ENCODE assay signal across 8 cellular contexts in genomic region chr16:17467923-17468540, GRCh38. TPM values are rescaled to one million over a fixed set of nuclear protein-coding genes. Genes with fewer than 3 reads are reported as not detected.
DNase-seq lines count a peak whose midpoint lies in the region; ATAC-seq and TF ChIP-seq lines count a peak whose summit lies in the region.

No MANE protein-coding gene starts in this region.

- no peaks in the 10 kb centered on the region for H3K9me3 Mint-ChIP-seq in Calu3 (ENCODE audit: low read depth, unreplicated experiment)
- H3K9me3 Mint-ChIP-seq in stimulated activated naive B cell treated with anti-CD40 and anti-IgM and Interleukin-4, amounts not matched to agents 10 μg/mL and 1 μg/mL and 100 μg/mL, for 72 hours = peaks cover 0 to under 1% of the 10 kb centered on the region in 2 donors

- H3K27me3 ChIP-seq in left lung = peaks cover 8 to 31% of the 10 kb centered on the region in 2 donors

- H3K4me3 Mint-ChIP-seq in Calu3 (ENCODE audit: low read depth, unreplicated experiment) = no peak overlapping the region
- peak overlapping the region; percentile 99 for H3K4me3 Mint-ChIP-seq in T-helper 17 cell
- H3K4me3 Mint-ChIP-seq in stimulated activated naive B cell treated with anti-CD40 and anti-IgM and Interleukin-4, amounts not matched to agents 10 μg/mL and 1 μg/mL and 100 μg/mL, for 72 hours = peak overlapping the region; percentile 91

- no peaks in the 10 kb centered on the region for H3K36me3 ChIP-seq in left lung

- peak; percentile 69 for TF ChIP-seq CTCF in Calu3 (IDR thresholded peaks at IDR 0.05; ENCODE audit: unreplicated experiment)
- TF ChIP-seq CTCF in LNCaP clone FGC (IDR thresholded peaks at IDR 0.05; ENCODE audit: control insufficient read depth, extremely low read depth, insufficient read depth) = peak; percentile 56
- peak; percentile 67 for TF ChIP-seq CTCF in choroid plexus epithelial cell (conservative IDR thresholded peaks at IDR 0.05; ENCODE audit: low read depth, low read length)
- TF ChIP-seq CTCF in left lung (IDR thresholded peaks at IDR 0.05) = peak; percentile 44 to 53

- H3K36me3 Mint-ChIP-seq in Calu3 (ENCODE audit: insufficient read depth, unreplicated experiment) (peaks cover 25% of the 10 kb centered on the region), T-helper 17 cell (ENCODE audit: low read depth) (peaks cover 5% of the 10 kb centered on the region)
- H3K36me3 Mint-ChIP-seq in stimulated activated naive B cell treated with anti-CD40 and anti-IgM and Interleukin-4, amounts not matched to agents 10 μg/mL and 1 μg/mL and 100 μg/mL, for 72 hours = peaks cover 55 to 60% of the 10 kb centered on the region in 2 donors

- ATAC-seq in T-helper 17 cell = peak; percentile 27
- ATAC-seq in left lung = peak; percentile 80
- ATAC-seq in stimulated activated naive B cell treated with anti-CD40 and anti-IgM and Interleukin-4, amounts not matched to agents 10 μg/mL and 1 μg/mL and 100 μg/mL, for 72 hours (replicated peaks) = no peak
- ATAC-seq in HG03097 (IDR thresholded peaks at IDR 0.05; ENCODE audit: low FRiP score, unreplicated experiment) = no peak
- ATAC-seq in HG03039 (IDR thresholded peaks at IDR 0.05; ENCODE audit: unreplicated experiment) = no peak

- H3K4me1 Mint-ChIP-seq in Calu3 (ENCODE audit: low read depth, unreplicated experiment) (peaks cover 20% of the 10 kb centered on the region), T-helper 17 cell (peaks cover 56% of the 10 kb centered on the region)
- H3K4me1 Mint-ChIP-seq in stimulated activated naive B cell treated with anti-CD40 and anti-IgM and Interleukin-4, amounts not matched to agents 10 μg/mL and 1 μg/mL and 100 μg/mL, for 72 hours = peaks cover 47 to 74% of the 10 kb centered on the region in 2 donors

- intact Hi-C loops in Calu3 (cut with micrococcal nuclease; ENCODE audit: unreplicated experiment) = loop anchor here (1.0 to 5.0 kb wide), 8 partner anchors 71 to 607 kb away; no protein-coding TSS in a partner anchor
- intact Hi-C loops in left lung (cut with DNase I) = loop anchor here in 1 of 2 donors (10.0 kb wide), 2 partner anchors 193 to 243 kb away; no protein-coding TSS in a partner anchor

- H3K27ac Mint-ChIP-seq in Calu3 (ENCODE audit: unreplicated experiment) = no peak overlapping the region
- peak overlapping the region; percentile 98 for H3K27ac Mint-ChIP-seq in T-helper 17 cell
- no peak overlapping the region for H3K27ac Mint-ChIP-seq in stimulated activated naive B cell treated with anti-CD40 and anti-IgM and Interleukin-4, amounts not matched to agents 10 μg/mL and 1 μg/mL and 100 μg/mL, for 72 hours

- peaks cover 31% of the 10 kb centered on the region for H3K27me3 Mint-ChIP-seq in Calu3 (ENCODE audit: unreplicated experiment)
- no peaks in the 10 kb centered on the region for H3K27me3 Mint-ChIP-seq in T-helper 17 cell
- H3K27me3 Mint-ChIP-seq in stimulated activated naive B cell treated with anti-CD40 and anti-IgM and Interleukin-4, amounts not matched to agents 10 μg/mL and 1 μg/mL and 100 μg/mL, for 72 hours = no peaks in the 10 kb centered on the region

- peaks cover 0 to 43% of the 10 kb centered on the region in 2 donors for H3K4me1 ChIP-seq in left lung

- DNase-seq in Calu3 = peak; percentile 74
- DNase-seq in LNCaP clone FGC (ENCODE audit: low read depth) = no peak
- no peak for DNase-seq in T-helper 17 cell
- peak; percentile 50 for DNase-seq in choroid plexus epithelial cell (ENCODE audit: low read depth)
- DNase-seq in left lung = peak in 1 of 2 donors; percentile 70
- DNase-seq in stimulated activated naive B cell treated with anti-CD40 and anti-IgM and Interleukin-4, amounts not matched to agents 10 μg/mL and 1 μg/mL and 100 μg/mL, for 72 hours = no peak

- no peak overlapping the region for H3K27ac ChIP-seq in left lung

- no TSS peak for BruUV-seq in Calu3 (replicated peaks; lab: Mats Ljungman, UMichigan)

- no peaks in the 10 kb centered on the region for H3K9me3 ChIP-seq in T-helper 17 cell (ENCODE audit: control insufficient read depth, low read length, poor library complexity, severe bottlenecking)
- H3K9me3 ChIP-seq in left lung = no peaks in the 10 kb centered on the region

- no peak overlapping the region for H3K4me3 ChIP-seq in LNCaP clone FGC (ENCODE audit: low read depth, low read length)
- no peak overlapping the region for H3K4me3 ChIP-seq in choroid plexus epithelial cell (ENCODE audit: low read depth, low read length)
- no peak overlapping the region for H3K4me3 ChIP-seq in left lung

- CTCF ChIA-PET in Calu3 (lab: Charles Lee) = interaction anchor here (0.6 to 3.0 kb wide), 20 partner anchors 8 to 607 kb away, joined by 3 to 14 read pairs (median 4); no protein-coding TSS in a partner anchor

RNA-seq across cellular contexts. Expression of gene XYLT1, which starts 2.7 kb away (rescaled TPM):
- total RNA-seq in Calu3 (2022) = 7.5 and 8.0 TPM in 2 replicates
- 10 to 100 TPM; 33.8 to 57.3 TPM for total RNA-seq in T-helper 17 cell
- 1 to 10 TPM; 7.3 to 7.5 TPM for total RNA-seq in left lung

Comparison
In these comparisons a context has a peak if more than half of its experiments do, and no peak if none do; other contexts are left out.
1. DNase-seq: peak in Calu3 (single experiment) and choroid plexus epithelial cell (single experiment); none in LNCaP clone FGC (single experiment), T-helper 17 cell (0 of 3) and stimulated activated naive B cell treated with anti-CD40 and anti-IgM and Interleukin-4, amounts not matched to agents 10 μg/mL and 1 μg/mL and 100 μg/mL, for 72 hours (single experiment).
2. ATAC-seq: peak in T-helper 17 cell (single experiment) and left lung (single experiment); none in stimulated activated naive B cell treated with anti-CD40 and anti-IgM and Interleukin-4, amounts not matched to agents 10 μg/mL and 1 μg/mL and 100 μg/mL, for 72 hours (0 of 2), HG03097 (single experiment) and HG03039 (single experiment).
3. Peak in every context shown above with its lines, with median percentiles within 50 percentile points of each other: CTCF ChIP-seq.